25 cellular contexts compared by ENCODE assay signal in the genomic region with DNA sequence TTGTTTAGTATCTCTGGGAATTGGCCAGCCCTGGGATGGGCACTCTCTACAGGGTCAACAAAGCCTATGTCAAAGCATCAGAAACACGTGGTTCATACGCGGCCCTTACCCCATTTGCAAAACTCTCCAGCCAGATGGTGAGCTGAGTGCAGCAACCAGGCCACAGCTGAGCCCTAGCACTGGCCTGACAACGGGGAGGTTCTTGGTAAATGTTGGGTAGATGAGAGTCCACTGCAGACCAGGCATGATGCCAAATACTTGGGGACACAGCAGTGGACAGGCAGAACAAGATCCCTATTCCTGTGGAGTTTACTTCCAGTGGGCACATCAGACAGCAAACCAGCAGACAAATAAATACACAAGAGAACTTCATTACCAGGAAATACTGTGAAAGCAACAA.
"Had no signal": no experiment of that assay in that cellular context is flagged by ENCODE, and none has a peak within 500 bp of the region (broad histone marks: within the 10 kb centered on the region; RNA-seq: fewer than 3 reads in every experiment).

No MANE protein-coding gene starts in this region.

- H3K27ac ChIP-seq: left ventricle myocardium inferior, neural progenitor cell, neutrophil, ovary, right atrium auricular region, right lobe of liver, stomach, testis, tibial artery, upper lobe of right lung had no signal

- H3K4me3 Mint-ChIP-seq: immature natural killer cell; mesothelial cell of epicardium; naive B cell; natural killer cell; nephron progenitor cell; neural progenitor cell; stimulated activated naive B cell treated with anti-CD40 and anti-IgM and Interleukin-4, amounts not matched to agents 10 μg/mL and 1 μg/mL and 100 μg/mL, for 72 hours had no signal

- H2AFZ ChIP-seq: neural progenitor cell had no signal

- H3K36me3 Mint-ChIP-seq: immature natural killer cell; mesothelial cell of epicardium; naive B cell; natural killer cell; neural progenitor cell; stimulated activated naive B cell treated with anti-CD40 and anti-IgM and Interleukin-4, amounts not matched to agents 10 μg/mL and 1 μg/mL and 100 μg/mL, for 72 hours had no signal

- DNase-seq: hypothalamus; immature natural killer cell; kidney; left colon; left ventricle myocardium inferior; naive B cell; natural killer cell; nephron progenitor cell; occipital lobe; ovary; right lobe of liver; stimulated activated CD4-positive, alpha-beta T cell treated with anti-CD3 and anti-CD28 coated beads, Interleukin-1b, Interleukin-23, amount 100 ng/mL, for 48 hours; stimulated activated CD4-positive, alpha-beta T cell treated with anti-CD3 and anti-CD28 coated beads, Interleukin-2, amount 100 ng/mL, for 48 hours; stimulated activated naive B cell treated with anti-CD40 and anti-IgM and Interleukin-4, amounts not matched to agents 10 μg/mL and 1 μg/mL and 100 μg/mL, for 72 hours; stimulated activated naive CD8-positive, alpha-beta T cell treated with anti-CD3 and anti-CD28 coated beads, Interleukin-15, Interleukin-2, amounts not matched to agents 100 U/mL and 50 U/mL, for 24 hours; stomach; testis; tibial artery; upper lobe of right lung had no signal

- H3K4me1 ChIP-seq: left ventricle myocardium inferior, right atrium auricular region, right lobe of liver, stomach, tibial artery, upper lobe of right lung had no signal

- H3K9me3 Mint-ChIP-seq: natural killer cell; neural progenitor cell; stimulated activated naive B cell treated with anti-CD40 and anti-IgM and Interleukin-4, amounts not matched to agents 10 μg/mL and 1 μg/mL and 100 μg/mL, for 72 hours had no signal

- H3K27ac Mint-ChIP-seq: immature natural killer cell; mesothelial cell of epicardium; naive B cell; natural killer cell; nephron progenitor cell; neural progenitor cell; progenitor cell of endocrine pancreas; stimulated activated naive B cell treated with anti-CD40 and anti-IgM and Interleukin-4, amounts not matched to agents 10 μg/mL and 1 μg/mL and 100 μg/mL, for 72 hours had no signal

- ATAC-seq: left colon; natural killer cell; stimulated activated naive B cell treated with anti-CD40 and anti-IgM and Interleukin-4, amounts not matched to agents 10 μg/mL and 1 μg/mL and 100 μg/mL, for 72 hours; stimulated activated naive CD8-positive, alpha-beta T cell treated with anti-CD3 and anti-CD28 coated beads, Interleukin-15, Interleukin-2, amounts not matched to agents 100 U/mL and 50 U/mL, for 24 hours; upper lobe of right lung had no signal

- H3K9me3 ChIP-seq: neutrophil, ovary, right atrium auricular region, right lobe of liver, testis, upper lobe of right lung had no signal

- H3K27me3 ChIP-seq: neural progenitor cell, ovary, right atrium auricular region, right lobe of liver, testis, upper lobe of right lung had no signal

- H3K4me3 ChIP-seq: left ventricle myocardium inferior, lung, neural progenitor cell, ovary, right atrium auricular region, right lobe of liver, stomach, testis, tibial artery, upper lobe of right lung had no signal

- H3K4me1 Mint-ChIP-seq: immature natural killer cell; mesothelial cell of epicardium; naive B cell; natural killer cell; stimulated activated naive B cell treated with anti-CD40 and anti-IgM and Interleukin-4, amounts not matched to agents 10 μg/mL and 1 μg/mL and 100 μg/mL, for 72 hours had no signal

- H3K36me3 ChIP-seq: left ventricle myocardium inferior, neural progenitor cell, neutrophil, ovary, right atrium auricular region, right lobe of liver, stomach, tibial artery, upper lobe of right lung had no signal
